In genomic region chr12:47752121-47752520, GRCh38 we compare ENCODE assay signal across 23 cellular contexts. TPM values are rescaled to one million over a fixed set of nuclear protein-coding genes. Genes with fewer than 3 reads are reported as not detected.
A peak's percentile ranks its signal among the peaks of the same experiment; 100 is the strongest.
DNase-seq lines count a peak whose midpoint lies in the region; ATAC-seq and TF ChIP-seq lines count a peak whose summit lies in the region.
"Had no signal": no experiment of that assay in that cellular context is flagged by ENCODE, and none has a peak within 500 bp of the region (broad histone marks: within the 10 kb centered on the region; RNA-seq: fewer than 3 reads in every experiment).

No MANE protein-coding gene starts in this region.

- peak overlapping the region; percentile 10; the same call in 1 of the 2 replicates for H3K9ac ChIP-seq in GM23248

- intact Hi-C loops in activated B cell treated with CpG ODN at 0.5 μM for 24 hours (cut with micrococcal nuclease) (no loop called here), Caco-2 (cut with micrococcal nuclease; ENCODE audit: unreplicated experiment) (no loop called here)

- H4K20me1 ChIP-seq in GM23248 (ENCODE audit: insufficient read depth), result no peaks in the 10 kb centered on the region

- no peaks in the 10 kb centered on the region for H3K36me3 Mint-ChIP-seq in activated B cell treated with CpG ODN at 0.5 μM for 24 hours (ENCODE audit: low read depth)
- peaks cover 7 to 11% of the 10 kb centered on the region in 2 donors for H3K36me3 Mint-ChIP-seq in stimulated activated naive B cell treated with anti-CD40 and anti-IgM and Interleukin-4, amounts not matched to agents 10 μg/mL and 1 μg/mL and 100 μg/mL, for 72 hours
- H3K36me3 Mint-ChIP-seq in activated T-cell treated with anti-CD3 and anti-CD28 coated beads, Interleukin-2, amount 50 U/mL, for 72 hours (ENCODE audit: insufficient read depth in 2 of 2), result no peaks in the 10 kb centered on the region
- H3K36me3 Mint-ChIP-seq in Caco-2 (ENCODE audit: insufficient read depth, unreplicated experiment), result no peaks in the 10 kb centered on the region

- H3K9me3 Mint-ChIP-seq in activated B cell treated with CpG ODN at 0.5 μM for 24 hours, result no peaks in the 10 kb centered on the region
- no peaks in the 10 kb centered on the region for H3K9me3 Mint-ChIP-seq in stimulated activated naive B cell treated with anti-CD40 and anti-IgM and Interleukin-4, amounts not matched to agents 10 μg/mL and 1 μg/mL and 100 μg/mL, for 72 hours
- H3K9me3 Mint-ChIP-seq in activated T-cell treated with anti-CD3 and anti-CD28 coated beads, Interleukin-2, amount 50 U/mL, for 72 hours, result no peaks in the 10 kb centered on the region
- no peaks in the 10 kb centered on the region for H3K9me3 Mint-ChIP-seq in Caco-2 (ENCODE audit: unreplicated experiment)
- H3K9me3 Mint-ChIP-seq: activated T-helper 1 cell treated with anti-CD3 and anti-CD28 coated beads, Interleukin-12 subunit alpha, Interleukin-12 subunit beta, Interleukin-2, Interleukin-4 antibody, amounts not matched to agents 30 ng/mL and 10 ng/mL and 1 ng/mL, durations not matched to agents 14 hours and 24 hours and 36 hours; T-helper 1 cell treated with Interleukin-12 subunit alpha and Interleukin-12 subunit beta and Interleukin-4 antibody, amounts not matched to agents 30 μg/mL and 1 μg/mL, for 36 hours had no signal

- POLR2A ChIA-PET in activated B cell treated with CpG ODN at 0.5 μM for 24 hours (lab: Charles Lee) (no interaction called here), Caco-2 (lab: Charles Lee) (no interaction called here)

- H3K36me3 ChIP-seq in GM23248 (ENCODE audit: low read depth) (no peaks in the 10 kb centered on the region), Caco-2 (ENCODE audit: control insufficient read depth, insufficient read depth, low read length) (no peaks in the 10 kb centered on the region)
- H3K36me3 ChIP-seq: adrenal gland had no signal

- in situ Hi-C loops in GM23248 (cut with MboI), result no loop called here

- H3K79me2 ChIP-seq in GM23248 (ENCODE audit: insufficient read depth), result no peaks in the 10 kb centered on the region

- H3K4me3 ChIP-seq in GM23248 (no peak overlapping the region), Caco-2 (ENCODE audit: low read depth, low read length) (no peak overlapping the region)
- H3K4me3 ChIP-seq: adrenal gland, K562, mucosa of descending colon had no signal

- TF ChIP-seq CTCF in activated B cell treated with CpG ODN at 0.5 μM for 24 hours (IDR thresholded peaks at IDR 0.05) (no peak), foreskin keratinocyte (conservative IDR thresholded peaks at IDR 0.05) (no peak), Caco-2 (IDR thresholded peaks at IDR 0.05; ENCODE audit: insufficient read depth in 1 of 2, low read depth in 1 of 2, low read length in 1 of 2, severe bottlenecking in 1 of 2, unreplicated experiment in 1 of 2) (no peak)

- peak overlapping the region; percentile 13 for H3K4me2 ChIP-seq in GM23248 (ENCODE audit: unreplicated experiment)

- CTCF ChIA-PET in activated B cell treated with CpG ODN at 0.5 μM for 24 hours (lab: Charles Lee), result interaction anchor here (1.5 kb wide), 1 partner anchor 10 kb away, joined by 6 read pairs; no protein-coding TSS in a partner anchor
- CTCF ChIA-PET in Caco-2 (lab: Charles Lee), result no interaction called here

- DNase-seq in GM23248, result no peak
- DNase-seq in activated B cell treated with CpG ODN at 0.5 μM for 24 hours, result no peak
- no peak for DNase-seq in foreskin keratinocyte
- DNase-seq in stimulated activated naive B cell treated with anti-CD40 and anti-IgM and Interleukin-4, amounts not matched to agents 10 μg/mL and 1 μg/mL and 100 μg/mL, for 72 hours, result no peak
- DNase-seq in NCI-H1105 treated with DMSO at 0.1 percent for 48 hours (lab: John Stamatoyannopoulos, UW), result no peak
- DNase-seq in activated effector memory CD4-positive, alpha-beta T cell treated with Interleukin-2 at 50 U/mL for 16 hours, result no peak
- DNase-seq in activated T-cell treated with anti-CD3 and anti-CD28 coated beads, Interleukin-2, amount 50 U/mL, for 72 hours, result no peak
- no peak for DNase-seq in Caco-2
- DNase-seq: activated CD8-positive, alpha-beta memory T cell treated with anti-CD3 and anti-CD28 coated beads for 24 hours; adrenal gland; central memory CD4-positive, alpha-beta T cell; effector CD4-positive, alpha-beta T cell; MV-4-11; NCI-H187 treated with DMSO at 0.1 percent for 48 hours; NCI-H345; retina; stimulated activated CD4-positive, alpha-beta T cell treated with anti-CD3 and anti-CD28 coated beads, Interleukin-15, amount 100 ng/mL, for 24 hours; stimulated activated naive CD8-positive, alpha-beta T cell treated with anti-CD3 and anti-CD28 coated beads, Interleukin-15, Interleukin-2, amounts not matched to agents 100 U/mL and 50 U/mL, for 24 hours had no signal

- BruUV-seq in Caco-2 (replicated peaks; lab: Mats Ljungman, UMichigan), result no TSS peak

- H2AFZ ChIP-seq in GM23248, result no peak overlapping the region

- 62 to 64% methylated on average over 4 of the region's 4 CpGs for WGBS in GM23248 (ENCODE audit: low coverage in 1 of 2, low lambda C conversion rate in 2 of 2, missing lambda C conversion rate in 2 of 2), 2 experiments

- H3K27me3 ChIP-seq in GM23248 (replicated peaks; ENCODE audit: insufficient read depth) (no peaks in the 10 kb centered on the region), foreskin keratinocyte (no peaks in the 10 kb centered on the region), Caco-2 (replicated peaks; ENCODE audit: control insufficient read depth, insufficient read depth, low read length) (no peaks in the 10 kb centered on the region)
- H3K27me3 ChIP-seq: adrenal gland had no signal

- no peaks in the 10 kb centered on the region for H3K9me2 ChIP-seq in GM23248 (ENCODE audit: insufficient read depth)

- peak overlapping the region; percentile 26 for H3K27ac Mint-ChIP-seq in activated B cell treated with CpG ODN at 0.5 μM for 24 hours
- H3K27ac Mint-ChIP-seq in stimulated activated naive B cell treated with anti-CD40 and anti-IgM and Interleukin-4, amounts not matched to agents 10 μg/mL and 1 μg/mL and 100 μg/mL, for 72 hours, result peak overlapping the region; percentile 20
- no peak overlapping the region for H3K27ac Mint-ChIP-seq in activated T-cell treated with anti-CD3 and anti-CD28 coated beads, Interleukin-2, amount 50 U/mL, for 72 hours
- H3K27ac Mint-ChIP-seq in Caco-2 (ENCODE audit: unreplicated experiment), result no peak overlapping the region
- H3K27ac Mint-ChIP-seq: activated T-helper 1 cell treated with anti-CD3 and anti-CD28 coated beads, Interleukin-12 subunit alpha, Interleukin-12 subunit beta, Interleukin-2, Interleukin-4 antibody, amounts not matched to agents 30 ng/mL and 10 ng/mL and 1 ng/mL, durations not matched to agents 14 hours and 24 hours and 36 hours; T-helper 1 cell treated with Interleukin-12 subunit alpha and Interleukin-12 subunit beta and Interleukin-4 antibody, amounts not matched to agents 30 μg/mL and 1 μg/mL, for 36 hours had no signal

- H3K9me3 ChIP-seq in GM23248 (ENCODE audit: low read depth) (no peaks in the 10 kb centered on the region), Caco-2 (no peaks in the 10 kb centered on the region)
- H3K9me3 ChIP-seq: adrenal gland, mucosa of descending colon had no signal

- H3K4me1 Mint-ChIP-seq in activated B cell treated with CpG ODN at 0.5 μM for 24 hours, result peaks cover 62% of the 10 kb centered on the region
- peaks cover 54 to 71% of the 10 kb centered on the region in 2 donors for H3K4me1 Mint-ChIP-seq in stimulated activated naive B cell treated with anti-CD40 and anti-IgM and Interleukin-4, amounts not matched to agents 10 μg/mL and 1 μg/mL and 100 μg/mL, for 72 hours
- H3K4me1 Mint-ChIP-seq in activated T-cell treated with anti-CD3 and anti-CD28 coated beads, Interleukin-2, amount 50 U/mL, for 72 hours (ENCODE audit: low read depth), result peaks cover 24% of the 10 kb centered on the region
- peaks cover 19% of the 10 kb centered on the region for H3K4me1 Mint-ChIP-seq in Caco-2 (ENCODE audit: low read depth, unreplicated experiment)

- H3K4me1 ChIP-seq in GM23248 (ENCODE audit: insufficient read depth) (peaks cover 27% of the 10 kb centered on the region), foreskin keratinocyte (peaks cover 31% of the 10 kb centered on the region), Caco-2 (peaks cover 11% of the 10 kb centered on the region)
- H3K4me1 ChIP-seq: adrenal gland had no signal

- H3K27me3 Mint-ChIP-seq in activated B cell treated with CpG ODN at 0.5 μM for 24 hours, result no peaks in the 10 kb centered on the region
- H3K27me3 Mint-ChIP-seq in stimulated activated naive B cell treated with anti-CD40 and anti-IgM and Interleukin-4, amounts not matched to agents 10 μg/mL and 1 μg/mL and 100 μg/mL, for 72 hours, result no peaks in the 10 kb centered on the region
- H3K27me3 Mint-ChIP-seq in activated T-cell treated with anti-CD3 and anti-CD28 coated beads, Interleukin-2, amount 50 U/mL, for 72 hours (ENCODE audit: low read depth), result peaks cover 1% of the 10 kb centered on the region
- no peaks in the 10 kb centered on the region for H3K27me3 Mint-ChIP-seq in Caco-2 (ENCODE audit: insufficient read depth, unreplicated experiment)

- no peak for ATAC-seq in activated B cell treated with CpG ODN at 0.5 μM for 24 hours (ENCODE audit: low read depth)
- no peak for ATAC-seq in foreskin keratinocyte
- ATAC-seq in stimulated activated naive B cell treated with anti-CD40 and anti-IgM and Interleukin-4, amounts not matched to agents 10 μg/mL and 1 μg/mL and 100 μg/mL, for 72 hours (replicated peaks), result no peak
- no peak for ATAC-seq in activated T-cell treated with anti-CD3 and anti-CD28 coated beads, Interleukin-2, amount 50 U/mL, for 72 hours (replicated peaks in 1 of 2)
- ATAC-seq: K562; mucosa of descending colon; stimulated activated naive CD8-positive, alpha-beta T cell treated with anti-CD3 and anti-CD28 coated beads, Interleukin-15, Interleukin-2, amounts not matched to agents 100 U/mL and 50 U/mL, for 24 hours had no signal

- peaks cover 23% of the 10 kb centered on the region for H3F3A ChIP-seq in GM23248 (ENCODE audit: insufficient read depth)

- H3K4me3 Mint-ChIP-seq in activated B cell treated with CpG ODN at 0.5 μM for 24 hours, result no peak overlapping the region
- H3K4me3 Mint-ChIP-seq in stimulated activated naive B cell treated with anti-CD40 and anti-IgM and Interleukin-4, amounts not matched to agents 10 μg/mL and 1 μg/mL and 100 μg/mL, for 72 hours, result no peak overlapping the region
- no peak overlapping the region for H3K4me3 Mint-ChIP-seq in activated T-cell treated with anti-CD3 and anti-CD28 coated beads, Interleukin-2, amount 50 U/mL, for 72 hours
- H3K4me3 Mint-ChIP-seq in Caco-2 (ENCODE audit: unreplicated experiment), result no peak overlapping the region
- H3K4me3 Mint-ChIP-seq: T-helper 1 cell treated with Interleukin-12 subunit alpha and Interleukin-12 subunit beta and Interleukin-4 antibody, amounts not matched to agents 30 μg/mL and 1 μg/mL, for 36 hours had no signal

- H3K27ac ChIP-seq in GM23248, result peak overlapping the region; percentile 83
- H3K27ac ChIP-seq in foreskin keratinocyte, result peak overlapping the region; percentile 43

RNA-seq across cellular contexts. Expression of gene RAPGEF3, which starts 6.6 kb away (rescaled TPM):
- total RNA-seq in GM23248 (2014; rRNA removed; shearing (Covaris generic)), result 1.3 and 3.7 TPM in 2 replicates
- polyA plus RNA-seq in GM23248 (2016; fragmentation: Nextera tagmentation; extraction: Ambion mirVana) (1.1 and 1.4 TPM in 2 replicates), foreskin keratinocyte (6.0 and 6.5 TPM in 2 replicates)
- total RNA-seq in activated B cell treated with CpG ODN at 0.5 μM for 24 hours (2.7 and 5.0 TPM in 2 replicates), foreskin keratinocyte (7.7 and 8.1 TPM in 2 replicates), Caco-2 (2022) (1.2 and 2.3 TPM in 2 replicates)
- total RNA-seq in activated T-cell treated with anti-CD3 and anti-CD28 coated beads, Interleukin-2, amount 50 U/mL, for 72 hours, result 1 to 10 TPM in 1 of 2 donors, under 1 TPM in 1; 0.62 to 1.4 TPM

RNA-seq across cellular contexts. Expression of gene SLC48A1, which starts 20.9 kb away (rescaled TPM):
- 16.4 and 20.9 TPM in 2 replicates for total RNA-seq in GM23248 (2014; rRNA removed; shearing (Covaris generic))
- polyA plus RNA-seq in GM23248 (2016; fragmentation: Nextera tagmentation; extraction: Ambion mirVana), result 19.1 and 21.8 TPM in 2 replicates
- total RNA-seq in activated B cell treated with CpG ODN at 0.5 μM for 24 hours, result 12.7 and 12.8 TPM in 2 replicates
- 14.5 and 14.9 TPM in 2 replicates for total RNA-seq in foreskin keratinocyte
- polyA plus RNA-seq in foreskin keratinocyte, result 12.0 and 13.2 TPM in 2 replicates
- 10 to 100 TPM; 14.6 to 15.2 TPM for total RNA-seq in activated T-cell treated with anti-CD3 and anti-CD28 coated beads, Interleukin-2, amount 50 U/mL, for 72 hours
- total RNA-seq in Caco-2 (2022), result 34.3 and 37.5 TPM in 2 replicates

RNA-seq across cellular contexts. Expression of gene ENDOU, which starts 26.8 kb away (rescaled TPM):
- total RNA-seq in GM23248 (2014; rRNA removed; shearing (Covaris generic)), result 0.22 TPM in 1 of 2 replicates, not detected in the other
- polyA plus RNA-seq in GM23248 (2016; fragmentation: Nextera tagmentation; extraction: Ambion mirVana), result 0.10 TPM in 1 of 2 replicates, not detected in the other
- 0.24 and 0.37 TPM in 2 replicates for total RNA-seq in activated B cell treated with CpG ODN at 0.5 μM for 24 hours
- 0.28 and 0.34 TPM in 2 replicates for total RNA-seq in foreskin keratinocyte
- 0.14 and 0.21 TPM in 2 replicates for polyA plus RNA-seq in foreskin keratinocyte
- total RNA-seq in activated T-cell treated with anti-CD3 and anti-CD28 coated beads, Interleukin-2, amount 50 U/mL, for 72 hours, result under 1 TPM; 0.26 to 0.44 TPM
- total RNA-seq in Caco-2 (2022), result 0.43 and 0.53 TPM in 2 replicates
- total RNA-seq: activated T-helper 1 cell treated with anti-CD3 and anti-CD28 coated beads, Interleukin-12 subunit alpha, Interleukin-12 subunit beta, Interleukin-2, Interleukin-4 antibody, amounts not matched to agents 30 ng/mL and 10 ng/mL and 1 ng/mL, durations not matched to agents 14 hours and 24 hours and 36 hours; K562; kidney epithelial cell had no signal

RNA-seq across cellular contexts. Expression of gene RPAP3, which starts 46.3 kb away (rescaled TPM):
- 16.2 and 18.6 TPM in 2 replicates for total RNA-seq in GM23248 (2014; rRNA removed; shearing (Covaris generic))
- polyA plus RNA-seq in GM23248 (2016; fragmentation: Nextera tagmentation; extraction: Ambion mirVana) (27.7 and 27.8 TPM in 2 replicates), foreskin keratinocyte (14.7 and 16.3 TPM in 2 replicates)
- total RNA-seq in activated B cell treated with CpG ODN at 0.5 μM for 24 hours (58.4 and 60.5 TPM in 2 replicates), foreskin keratinocyte (27.8 and 29.7 TPM in 2 replicates), Caco-2 (2022) (58.1 and 67.7 TPM in 2 replicates)
- total RNA-seq in activated T-cell treated with anti-CD3 and anti-CD28 coated beads, Interleukin-2, amount 50 U/mL, for 72 hours, result 10 to 100 TPM; 34.4 to 36.0 TPM

Comparison
In these comparisons a context has a peak if more than half of its experiments do, and no peak if none do; other contexts are left out.
1. H3K27ac Mint-ChIP-seq: peak in activated B cell treated with CpG ODN at 0.5 μM for 24 hours (single experiment) and stimulated activated naive B cell treated with anti-CD40 and anti-IgM and Interleukin-4, amounts not matched to agents 10 μg/mL and 1 μg/mL and 100 μg/mL, for 72 hours (single experiment); none in activated T-cell treated with anti-CD3 and anti-CD28 coated beads, Interleukin-2, amount 50 U/mL, for 72 hours (single experiment) and Caco-2 (single experiment).